Comparison of ENCODE assay signal across 25 cellular contexts in the genomic region with DNA sequence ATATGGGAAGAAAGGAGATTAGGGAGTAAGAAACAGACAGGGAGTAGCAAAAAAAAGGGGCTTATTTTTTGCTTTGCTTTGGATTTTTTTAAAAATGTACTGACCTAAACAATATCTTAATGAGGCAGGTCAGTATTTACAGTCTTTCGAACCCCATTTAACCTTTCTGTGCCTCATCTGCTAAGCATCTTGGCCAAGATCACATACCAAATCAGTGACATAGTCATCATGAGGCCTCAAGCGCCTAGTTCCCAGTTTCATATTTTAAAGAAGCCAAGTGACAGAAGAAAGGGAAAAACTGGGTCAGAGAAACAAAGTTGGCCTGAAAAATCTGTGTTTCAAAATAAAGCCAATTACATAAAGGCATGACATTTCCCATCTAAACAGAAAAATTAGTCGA.
DNase-seq lines count a peak whose midpoint lies in the region; ATAC-seq, FAIRE-seq and TF ChIP-seq lines count a peak whose summit lies in the region.
"Had no signal": no experiment of that assay in that cellular context is flagged by ENCODE, and none has a peak within 500 bp of the region (broad histone marks: within the 10 kb centered on the region; RNA-seq: fewer than 3 reads in every experiment).

No MANE protein-coding gene starts in this region.

- H3K36me3 Mint-ChIP-seq in astrocyte (ENCODE audit: low read depth, unreplicated experiment), result no peaks in the 10 kb centered on the region
- H3K36me3 Mint-ChIP-seq: activated naive CD4-positive, alpha-beta T cell treated with anti-CD3 and anti-CD28 coated beads, Interleukin-2, amount 10 ng/mL, durations not matched to agents 7 days and 5 days; type B pancreatic cell had no signal

- no peak overlapping the region for H3K27ac Mint-ChIP-seq in astrocyte (ENCODE audit: unreplicated experiment)
- H3K27ac Mint-ChIP-seq: activated naive CD4-positive, alpha-beta T cell treated with anti-CD3 and anti-CD28 coated beads, Interleukin-2, amount 10 ng/mL, durations not matched to agents 7 days and 5 days; HFFc6; nephron progenitor cell; stimulated activated naive CD8-positive, alpha-beta T cell treated with anti-CD3 and anti-CD28 coated beads, Interleukin-15, Interleukin-2, amounts not matched to agents 100 ng/mL and 50 ng/mL, for 24 hours; type B pancreatic cell had no signal

- H4K20me1 ChIP-seq in astrocyte (ENCODE audit: insufficient read depth, low read length), result no peaks in the 10 kb centered on the region

- H3K9me3 ChIP-seq in astrocyte (ENCODE audit: insufficient read depth, low read depth, low read length) (no peaks in the 10 kb centered on the region), skeletal muscle tissue (ENCODE audit: control insufficient read depth in 3 of 3, low read length in 3 of 3) (no peaks in the 10 kb centered on the region), transverse colon (no peaks in the 10 kb centered on the region)
- H3K9me3 ChIP-seq: BE2C, Caco-2, colonic mucosa, gastroesophageal sphincter had no signal

- no peak for TF ChIP-seq POLR2A in transverse colon (IDR thresholded peaks at IDR 0.05)

- FAIRE-seq in astrocyte (lab: Jason Lieb, UNC) (no peak), RCC 7860 (lab: Jason Lieb, UNC) (no peak)
- FAIRE-seq: GM18507, small intestine had no signal

- H2AFZ ChIP-seq in astrocyte (ENCODE audit: low read depth, low read length), result no peak overlapping the region

- H3K27me3 ChIP-seq in astrocyte (ENCODE audit: insufficient read depth, low read length) (no peaks in the 10 kb centered on the region), foreskin keratinocyte (no peaks in the 10 kb centered on the region), skeletal muscle tissue (ENCODE audit: control insufficient read depth in 3 of 3, insufficient read depth in 3 of 3, low read length in 3 of 3) (no peaks in the 10 kb centered on the region), transverse colon (no peaks in the 10 kb centered on the region)
- H3K27me3 ChIP-seq: BE2C, colonic mucosa, gastroesophageal sphincter had no signal

- no peak for ATAC-seq in foreskin keratinocyte
- ATAC-seq: activated CD4-positive, CD25-positive, alpha-beta regulatory T cell treated with anti-CD3 and anti-CD28 coated beads, Interleukin-2, amount 50 U/mL, for 24 hours; activated T-cell treated with anti-CD3 and anti-CD28 coated beads, Interleukin-2, amount 50 U/mL, for 4 hours; gastroesophageal sphincter had no signal

- H3K4me3 ChIP-seq in astrocyte (ENCODE audit: insufficient read depth, low read depth, low read length), result no peak overlapping the region
- H3K4me3 ChIP-seq in skeletal muscle tissue (ENCODE audit: low read length in 3 of 3), result no peak overlapping the region
- H3K4me3 ChIP-seq in transverse colon, result no peak overlapping the region
- H3K4me3 ChIP-seq: colonic mucosa, gastroesophageal sphincter had no signal

- DNase-seq in ELR (ENCODE audit: low read depth), result peak; percentile 1
- peak; percentile 57 for DNase-seq in astrocyte (ENCODE audit: low read depth)
- DNase-seq in foreskin keratinocyte, result peak; percentile 5 to 15
- DNase-seq in transverse colon, result no peak
- no peak for DNase-seq in activated T-cell treated with anti-CD3 and anti-CD28 coated beads, Interleukin-2, amount 50 U/mL, for 1 hour
- DNase-seq in RCC 7860 (ENCODE audit: low spot score), result no peak
- DNase-seq in NCI-H510A treated with DMSO at 0.1 percent for 48 hours (lab: John Stamatoyannopoulos, UW), result no peak
- DNase-seq: activated naive CD4-positive, alpha-beta T cell treated with anti-CD3 and anti-CD28 coated beads, Interleukin-2, amount 10 ng/mL, durations not matched to agents 7 days and 5 days; activated T-cell treated with anti-CD3 and anti-CD28 coated beads, Interleukin-2, amount 50 U/mL, for 4 hours; BE2C; Caco-2; colonic mucosa; HFFc6; kidney glomerular epithelial cell; NCI-H1417 treated with DMSO at 0.1 percent for 48 hours; nephron progenitor cell; posterior cingulate gyrus; small intestine; stimulated activated CD4-positive, alpha-beta T cell treated with anti-CD3 and anti-CD28 coated beads, Interleukin-2, amount 100 ng/mL, for 48 hours had no signal

- H3K79me2 ChIP-seq in astrocyte (ENCODE audit: insufficient read depth, low read length), result no peaks in the 10 kb centered on the region

- no peaks in the 10 kb centered on the region for H3K9me3 Mint-ChIP-seq in astrocyte (ENCODE audit: unreplicated experiment)
- H3K9me3 Mint-ChIP-seq: activated naive CD4-positive, alpha-beta T cell treated with anti-CD3 and anti-CD28 coated beads, Interleukin-2, amount 10 ng/mL, durations not matched to agents 7 days and 5 days; activated T-cell treated with anti-CD3 and anti-CD28 coated beads, Interleukin-2, amount 50 U/mL, for 4 hours; HFFc6; stimulated activated naive CD8-positive, alpha-beta T cell treated with anti-CD3 and anti-CD28 coated beads, Interleukin-15, Interleukin-2, amounts not matched to agents 100 ng/mL and 50 ng/mL, for 24 hours; type B pancreatic cell had no signal

- H3K9ac ChIP-seq in astrocyte (ENCODE audit: low read length) (no peak overlapping the region), skeletal muscle tissue (ENCODE audit: low read depth in 1 of 3, low read length in 3 of 3) (no peak overlapping the region)

- in situ Hi-C loops in transverse colon (cut with MboI; ENCODE audit: low pct_ligation_motif_present in 1 of 4, low pct_unique_long_range_greater_than_20kb in 1 of 4, low sequenced_read_pairs in 3 of 4), result no loop called here

- TF ChIP-seq CTCF in astrocyte (IDR thresholded peaks at IDR 0.05; ENCODE audit: insufficient read depth, low read depth, low read length) (no peak), foreskin keratinocyte (conservative IDR thresholded peaks at IDR 0.05) (no peak), transverse colon (IDR thresholded peaks at IDR 0.05) (no peak)

- no peaks in the 10 kb centered on the region for H3K36me3 ChIP-seq in astrocyte (ENCODE audit: insufficient read depth, low read length)
- no peaks in the 10 kb centered on the region for H3K36me3 ChIP-seq in skeletal muscle tissue (ENCODE audit: control insufficient read depth in 3 of 3, insufficient read depth in 3 of 3, low read length in 3 of 3)
- no peaks in the 10 kb centered on the region for H3K36me3 ChIP-seq in transverse colon
- H3K36me3 ChIP-seq: BE2C, colonic mucosa, gastroesophageal sphincter had no signal

- TF ChIP-seq EP300 in transverse colon (IDR thresholded peaks at IDR 0.05; ENCODE audit: low read depth), result no peak

- H3K4me1 ChIP-seq in astrocyte (ENCODE audit: insufficient read depth, low read length), result no peaks in the 10 kb centered on the region
- no peaks in the 10 kb centered on the region for H3K4me1 ChIP-seq in foreskin keratinocyte
- H3K4me1 ChIP-seq in skeletal muscle tissue (ENCODE audit: control insufficient read depth in 3 of 3, insufficient read depth in 3 of 3, low read length in 3 of 3), result no peaks in the 10 kb centered on the region
- H3K4me1 ChIP-seq in transverse colon, result no peaks in the 10 kb centered on the region
- H3K4me1 ChIP-seq: BE2C, Caco-2, colonic mucosa, gastroesophageal sphincter had no signal

- intact Hi-C loops in transverse colon (cut with DNase I; ENCODE audit: low total_unique reads), result no loop called here

- 20 to 66% methylated on average over 1 to 3 of the region's 3 CpGs for WGBS in transverse colon (ENCODE audit: low coverage in 1 of 2), 2 donors

- no peaks in the 10 kb centered on the region for H3K27me3 Mint-ChIP-seq in astrocyte (ENCODE audit: low read depth, unreplicated experiment)
- H3K27me3 Mint-ChIP-seq: activated naive CD4-positive, alpha-beta T cell treated with anti-CD3 and anti-CD28 coated beads, Interleukin-2, amount 10 ng/mL, durations not matched to agents 7 days and 5 days; stimulated activated naive CD8-positive, alpha-beta T cell treated with anti-CD3 and anti-CD28 coated beads, Interleukin-15, Interleukin-2, amounts not matched to agents 100 ng/mL and 50 ng/mL, for 24 hours; type B pancreatic cell had no signal

- H3K4me2 ChIP-seq in astrocyte (ENCODE audit: low read length), result no peak overlapping the region

- no peak overlapping the region for H3K4me3 Mint-ChIP-seq in astrocyte (ENCODE audit: unreplicated experiment)
- H3K4me3 Mint-ChIP-seq: activated naive CD4-positive, alpha-beta T cell treated with anti-CD3 and anti-CD28 coated beads, Interleukin-2, amount 10 ng/mL, durations not matched to agents 7 days and 5 days; activated T-cell treated with anti-CD3 and anti-CD28 coated beads, Interleukin-2, amount 50 U/mL, for 4 hours; HFFc6; nephron progenitor cell; stimulated activated naive CD8-positive, alpha-beta T cell treated with anti-CD3 and anti-CD28 coated beads, Interleukin-15, Interleukin-2, amounts not matched to agents 100 ng/mL and 50 ng/mL, for 24 hours; type B pancreatic cell had no signal

- no peaks in the 10 kb centered on the region for H3K4me1 Mint-ChIP-seq in astrocyte (ENCODE audit: low read depth, unreplicated experiment)
- H3K4me1 Mint-ChIP-seq: activated naive CD4-positive, alpha-beta T cell treated with anti-CD3 and anti-CD28 coated beads, Interleukin-2, amount 10 ng/mL, durations not matched to agents 7 days and 5 days; nephron progenitor cell had no signal

- H3K27ac ChIP-seq in astrocyte (ENCODE audit: low read depth, low read length), result no peak overlapping the region
- H3K27ac ChIP-seq in foreskin keratinocyte, result no peak overlapping the region
- H3K27ac ChIP-seq in skeletal muscle tissue (ENCODE audit: low read depth, low read length), result peak overlapping the region; percentile 32
- H3K27ac ChIP-seq in transverse colon, result no peak overlapping the region
- H3K27ac ChIP-seq: colonic mucosa had no signal

Comparison
In these comparisons a context has a peak if more than half of its experiments do, and no peak if none do; other contexts are left out.
1. DNase-seq: peak in ELR (single experiment), astrocyte (single experiment) and foreskin keratinocyte (2 of 2); none in transverse colon (single experiment), activated T-cell treated with anti-CD3 and anti-CD28 coated beads, Interleukin-2, amount 50 U/mL, for 1 hour (single experiment), RCC 7860 (single experiment) and NCI-H510A treated with DMSO at 0.1 percent for 48 hours (single experiment).